Comparison of ENCODE assay signal across 9 cellular contexts in the genomic region with DNA sequence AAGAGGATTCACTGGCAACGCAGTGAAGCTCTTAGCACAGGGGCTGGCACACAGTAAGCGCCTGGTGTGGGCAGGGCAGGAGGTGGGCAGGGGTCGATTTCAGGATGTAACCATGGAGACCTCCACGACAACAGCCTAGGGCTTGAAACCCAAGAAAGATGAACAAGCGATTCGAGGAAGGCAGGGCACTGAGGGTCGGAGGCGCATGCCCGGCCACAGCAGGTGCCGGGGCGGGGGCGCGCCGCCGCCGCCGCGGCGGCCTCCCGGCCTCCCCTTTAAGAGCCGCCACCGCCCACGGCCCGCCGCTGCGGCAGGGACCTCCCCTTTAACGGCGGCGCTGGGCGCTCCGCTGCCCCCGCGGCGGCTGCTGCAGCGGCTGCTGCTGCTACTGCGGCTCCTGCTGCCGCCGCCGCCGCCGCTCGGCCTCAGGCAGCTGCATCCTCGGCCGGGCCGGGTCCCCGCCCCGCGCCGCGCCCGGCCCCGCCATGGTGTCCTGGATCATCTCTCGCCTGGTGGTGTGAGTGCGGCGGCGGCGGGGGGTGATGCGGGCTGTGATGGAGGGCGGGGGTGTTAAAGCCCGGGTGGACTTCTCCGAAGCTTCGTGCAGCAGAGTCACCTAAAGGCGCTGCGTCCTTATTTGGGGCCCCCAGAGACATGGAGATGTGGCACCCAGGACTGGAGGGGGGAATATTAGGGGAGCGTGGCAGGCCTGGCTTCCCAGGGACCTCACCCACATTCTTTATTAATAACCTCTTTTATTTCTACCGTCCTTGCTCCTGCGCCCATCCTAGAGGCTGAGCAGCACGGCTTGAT. TPM values are rescaled to one million over a fixed set of nuclear protein-coding genes. Genes with fewer than 3 reads are reported as not detected.
DNase-seq lines count a peak whose midpoint lies in the region; ATAC-seq and TF ChIP-seq lines count a peak whose summit lies in the region.
"Had no signal": no experiment of that assay in that cellular context is flagged by ENCODE, and none has a peak within 500 bp of the region (broad histone marks: within the 10 kb centered on the region; RNA-seq: fewer than 3 reads in every experiment).

A gene with protein sequence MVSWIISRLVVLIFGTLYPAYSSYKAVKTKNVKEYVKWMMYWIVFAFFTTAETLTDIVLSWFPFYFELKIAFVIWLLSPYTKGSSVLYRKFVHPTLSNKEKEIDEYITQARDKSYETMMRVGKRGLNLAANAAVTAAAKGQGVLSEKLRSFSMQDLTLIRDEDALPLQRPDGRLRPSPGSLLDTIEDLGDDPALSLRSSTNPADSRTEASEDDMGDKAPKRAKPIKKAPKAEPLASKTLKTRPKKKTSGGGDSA (plus strand): TSS at position 334 of the 813 bp plus-strand sequence. CDS start 152 bp downstream, at position 486.

- H3K4me3 ChIP-seq in endocrine pancreas (ENCODE audit: control insufficient read depth, insufficient read depth, low read length) (peak within 1 kb of the TSS; percentile 75), mesodermal cell (ENCODE audit: extremely low read depth, insufficient read depth, low read length, poor library complexity, severe bottlenecking) (peak within 1 kb of the TSS; percentile 53)

- POLR2A ChIA-PET in activated CD8-positive, alpha-beta T cell treated with anti-CD3 and anti-CD28 coated beads, Interleukin-2, amount 10 ng/mL, durations not matched to agents 7 days and 5 days (lab: Charles Lee), result interaction anchor here (0.6 to 1.3 kb wide), 2 partner anchors 26 to 87 kb away, joined by 3 read pairs; a partner anchor contains a TSS

- no peaks in the 10 kb centered on the region for H3K27me3 ChIP-seq in endocrine pancreas (ENCODE audit: control insufficient read depth, insufficient read depth, low read length)

- no peaks in the 10 kb centered on the region for H3K9me3 Mint-ChIP-seq in activated CD8-positive, alpha-beta T cell treated with anti-CD3 and anti-CD28 coated beads, Interleukin-2, amount 10 ng/mL, durations not matched to agents 7 days and 5 days (ENCODE audit: insufficient read depth)

- H3K27ac Mint-ChIP-seq in activated CD8-positive, alpha-beta T cell treated with anti-CD3 and anti-CD28 coated beads, Interleukin-2, amount 10 ng/mL, durations not matched to agents 7 days and 5 days, result peak within 1 kb of the TSS; percentile 6

- 1 to 3% methylated on average over 17 to 42 of the region's 68 CpGs for WGBS in mesodermal cell (ENCODE audit: insufficient coverage in 2 of 2), 2 experiments

- H3K27ac ChIP-seq in mesodermal cell (ENCODE audit: low read depth, low read length, severe bottlenecking), result peak within 1 kb of the TSS; percentile 29
- H3K27ac ChIP-seq: epithelial cell of prostate had no signal

- no peak for TF ChIP-seq CTCF in GM10266 (IDR thresholded peaks at IDR 0.05; ENCODE audit: control insufficient read depth, insufficient read depth, low read depth, missing control alignments)

- H3K9me3 ChIP-seq in endocrine pancreas (ENCODE audit: control insufficient read depth, low read length) (no peaks in the 10 kb centered on the region), mesodermal cell (ENCODE audit: control insufficient read depth, low read length) (no peaks in the 10 kb centered on the region)

- H3K36me3 Mint-ChIP-seq in activated CD8-positive, alpha-beta T cell treated with anti-CD3 and anti-CD28 coated beads, Interleukin-2, amount 10 ng/mL, durations not matched to agents 7 days and 5 days (ENCODE audit: low read depth), result peaks cover 26% of the 10 kb centered on the region

- H3K27me3 Mint-ChIP-seq in activated CD8-positive, alpha-beta T cell treated with anti-CD3 and anti-CD28 coated beads, Interleukin-2, amount 10 ng/mL, durations not matched to agents 7 days and 5 days (ENCODE audit: low read depth), result peaks cover 5% of the 10 kb centered on the region

- peak within 1 kb of the TSS; percentile 71 for H3K4me3 Mint-ChIP-seq in activated CD8-positive, alpha-beta T cell treated with anti-CD3 and anti-CD28 coated beads, Interleukin-2, amount 10 ng/mL, durations not matched to agents 7 days and 5 days

- H3K4me1 Mint-ChIP-seq in activated CD8-positive, alpha-beta T cell treated with anti-CD3 and anti-CD28 coated beads, Interleukin-2, amount 10 ng/mL, durations not matched to agents 7 days and 5 days (ENCODE audit: low read depth), result peaks cover 12% of the 10 kb centered on the region

- H3K4me1 ChIP-seq in endocrine pancreas (ENCODE audit: control insufficient read depth, insufficient read depth, low read length) (no peaks in the 10 kb centered on the region), mesodermal cell (ENCODE audit: control insufficient read depth, insufficient read depth, low read length, poor library complexity, severe bottlenecking) (peaks cover 7% of the 10 kb centered on the region)

- CTCF ChIA-PET in activated CD8-positive, alpha-beta T cell treated with anti-CD3 and anti-CD28 coated beads, Interleukin-2, amount 10 ng/mL, durations not matched to agents 7 days and 5 days (lab: Charles Lee), result interaction anchor here (0.6 to 2.3 kb wide), 6 partner anchors 8 to 220 kb away, joined by 3 to 21 read pairs (median 5); a partner anchor contains a TSS

- H3K36me3 ChIP-seq in endocrine pancreas (ENCODE audit: control insufficient read depth, insufficient read depth, low read length) (no peaks in the 10 kb centered on the region), mesodermal cell (ENCODE audit: control insufficient read depth, insufficient read depth, low read length) (peaks cover 23% of the 10 kb centered on the region)

- ATAC-seq in HG02678 (IDR thresholded peaks at IDR 0.05; ENCODE audit: unreplicated experiment) (peak; percentile 75), GM18873 (IDR thresholded peaks at IDR 0.05; ENCODE audit: low FRiP score, unreplicated experiment) (no peak)
- peak; percentile 90 for ATAC-seq in activated CD8-positive, alpha-beta T cell treated with anti-CD3 and anti-CD28 coated beads, Interleukin-2, amount 10 ng/mL, durations not matched to agents 7 days and 5 days

- H3K9ac ChIP-seq in endocrine pancreas (ENCODE audit: control insufficient read depth, insufficient read depth, low read length), result peak within 1 kb of the TSS; percentile 83

- DNase-seq in GM10266 (ENCODE audit: extremely low spot score) (peak; percentile 93), NCI-H2227 (lab: John Stamatoyannopoulos, UW; ENCODE audit: unreplicated experiment) (peak; percentile 81)
- DNase-seq in activated CD8-positive, alpha-beta T cell treated with anti-CD3 and anti-CD28 coated beads, Interleukin-2, amount 10 ng/mL, durations not matched to agents 7 days and 5 days, result peak; percentile 60
- DNase-seq in stimulated activated CD8-positive, alpha-beta memory T cell treated with anti-CD3 and anti-CD28 coated beads, Interleukin-7, amount 100 ng/mL, for 48 hours (ENCODE audit: extremely low read depth in 1 of 2, low read depth in 1 of 2), result peak; percentile 41 to 43

RNA-seq across cellular contexts. Expression of the gene that starts here (rescaled TPM):
- 1 to 10 TPM in 1 of 2 experiments, under 1 TPM in 1; 0.68 to 1.1 TPM for total RNA-seq in activated CD8-positive, alpha-beta T cell treated with anti-CD3 and anti-CD28 coated beads, Interleukin-2, amount 10 ng/mL, durations not matched to agents 7 days and 5 days
- 12.7 TPM for polyA plus RNA-seq in mesodermal cell (2013, experiment 1 of 2)
- polyA plus RNA-seq in mesodermal cell (2013, experiment 2 of 2), result 11.9 TPM

Comparison
In these comparisons a context has a peak if more than half of its experiments do, and no peak if none do; other contexts are left out.
1. DNase-seq: peak in every context shown above with its lines; median percentile 93 in GM10266; 81 in NCI-H2227; 60 in activated CD8-positive, alpha-beta T cell treated with anti-CD3 and anti-CD28 coated beads, Interleukin-2, amount 10 ng/mL, durations not matched to agents 7 days and 5 days; 42 in stimulated activated CD8-positive, alpha-beta memory T cell treated with anti-CD3 and anti-CD28 coated beads, Interleukin-7, amount 100 ng/mL, for 48 hours.